Comparison of ENCODE assay signal across 8 cellular contexts in genomic region chrX:21745756-21746155, GRCh38. TPM values are rescaled to one million over a fixed set of nuclear protein-coding genes. Genes with fewer than 3 reads are reported as not detected.
A peak's percentile ranks its signal among the peaks of the same experiment; 100 is the strongest.
DNase-seq lines count a peak whose midpoint lies in the region; ATAC-seq lines count a peak whose summit lies in the region.

No MANE protein-coding gene starts in this region.

- H3K27me3 Mint-ChIP-seq in CD4-positive, CD25-positive, alpha-beta regulatory T cell: peaks cover 23% of the 10 kb centered on the region
- H3K27me3 Mint-ChIP-seq in activated naive CD8-positive, alpha-beta T cell treated with anti-CD3 and anti-CD28 coated beads, Interleukin-2, amount 50 U/mL, for 24 hours: peaks cover 5% of the 10 kb centered on the region

- no peak for ATAC-seq in CD4-positive, CD25-positive, alpha-beta regulatory T cell (ENCODE audit: low read depth in 2 of 2)
- peak; percentile 77 for ATAC-seq in GM21529 (IDR thresholded peaks at IDR 0.05; ENCODE audit: unreplicated experiment)
- ATAC-seq in activated naive CD8-positive, alpha-beta T cell treated with anti-CD3 and anti-CD28 coated beads, Interleukin-2, amount 50 U/mL, for 24 hours: no peak
- no peak for ATAC-seq in HG03025 (IDR thresholded peaks at IDR 0.05; ENCODE audit: low FRiP score, unreplicated experiment)
- no peak for ATAC-seq in GM21423 (IDR thresholded peaks at IDR 0.05; ENCODE audit: unreplicated experiment)

- no peaks in the 10 kb centered on the region for H3K27me3 ChIP-seq in CD4-positive, CD25-positive, alpha-beta regulatory T cell (ENCODE audit: control insufficient read depth, insufficient read depth, low read length)

- H3K27ac Mint-ChIP-seq in CD4-positive, CD25-positive, alpha-beta regulatory T cell: no peak overlapping the region
- no peak overlapping the region for H3K27ac Mint-ChIP-seq in activated naive CD8-positive, alpha-beta T cell treated with anti-CD3 and anti-CD28 coated beads, Interleukin-2, amount 50 U/mL, for 24 hours

- H3K4me3 ChIP-seq in CD4-positive, CD25-positive, alpha-beta regulatory T cell (ENCODE audit: low read depth, low read length): no peak overlapping the region

- H3K4me1 Mint-ChIP-seq in CD4-positive, CD25-positive, alpha-beta regulatory T cell: no peaks in the 10 kb centered on the region
- no peaks in the 10 kb centered on the region for H3K4me1 Mint-ChIP-seq in activated naive CD8-positive, alpha-beta T cell treated with anti-CD3 and anti-CD28 coated beads, Interleukin-2, amount 50 U/mL, for 24 hours

- H3K4me3 Mint-ChIP-seq in CD4-positive, CD25-positive, alpha-beta regulatory T cell: no peak overlapping the region
- no peak overlapping the region for H3K4me3 Mint-ChIP-seq in activated naive CD8-positive, alpha-beta T cell treated with anti-CD3 and anti-CD28 coated beads, Interleukin-2, amount 50 U/mL, for 24 hours

- no peaks in the 10 kb centered on the region for H3K36me3 ChIP-seq in CD4-positive, CD25-positive, alpha-beta regulatory T cell (ENCODE audit: control insufficient read depth, insufficient read depth, low read length)

- DNase-seq in CD4-positive, CD25-positive, alpha-beta regulatory T cell: peak; percentile 9 to 45 (median 10)
- DNase-seq in RPMI8226 (peak; percentile 25), kidney tubule cell (ENCODE audit: low spot score) (peak; percentile 39)
- DNase-seq in activated naive CD8-positive, alpha-beta T cell treated with anti-CD3 and anti-CD28 coated beads, Interleukin-2, amount 50 U/mL, for 24 hours: peak; percentile 37
- peak; percentile 3 for DNase-seq in stimulated activated CD8-positive, alpha-beta memory T cell treated with anti-CD3 and anti-CD28 coated beads, Interleukin-7, amount 100 ng/mL, for 24 hours (ENCODE audit: low read depth)

- H3K27ac ChIP-seq in CD4-positive, CD25-positive, alpha-beta regulatory T cell (ENCODE audit: insufficient read depth, low read length, poor library complexity, severe bottlenecking): no peak overlapping the region

- H3K9me3 Mint-ChIP-seq in CD4-positive, CD25-positive, alpha-beta regulatory T cell: no peaks in the 10 kb centered on the region
- H3K9me3 Mint-ChIP-seq in activated naive CD8-positive, alpha-beta T cell treated with anti-CD3 and anti-CD28 coated beads, Interleukin-2, amount 50 U/mL, for 24 hours: no peaks in the 10 kb centered on the region

- no peaks in the 10 kb centered on the region for H3K36me3 Mint-ChIP-seq in CD4-positive, CD25-positive, alpha-beta regulatory T cell
- H3K36me3 Mint-ChIP-seq in activated naive CD8-positive, alpha-beta T cell treated with anti-CD3 and anti-CD28 coated beads, Interleukin-2, amount 50 U/mL, for 24 hours (ENCODE audit: low read depth): no peaks in the 10 kb centered on the region

- H3K9me3 ChIP-seq in CD4-positive, CD25-positive, alpha-beta regulatory T cell (ENCODE audit: control insufficient read depth in 2 of 2, low read length in 2 of 2): no peaks in the 10 kb centered on the region

- no peaks in the 10 kb centered on the region for H3K4me1 ChIP-seq in CD4-positive, CD25-positive, alpha-beta regulatory T cell (ENCODE audit: control insufficient read depth, insufficient read depth, low read length, poor library complexity, severe bottlenecking)

RNA-seq across cellular contexts. Expression of gene SMPX, which starts 12.2 kb away (rescaled TPM):
- not detected for total RNA-seq in CD4-positive, CD25-positive, alpha-beta regulatory T cell
- not detected for polyA plus RNA-seq in CD4-positive, CD25-positive, alpha-beta regulatory T cell
